Comparison of ENCODE assay signal across 8 cellular contexts in genomic region chr1:223683586-223684487, GRCh38. TPM values are rescaled to one million over a fixed set of nuclear protein-coding genes. Genes with fewer than 3 reads are reported as not detected.
A peak's percentile ranks its signal among the peaks of the same experiment; 100 is the strongest.
DNase-seq lines count a peak whose midpoint lies in the region; ATAC-seq and TF ChIP-seq lines count a peak whose summit lies in the region.

No MANE protein-coding gene starts in this region.

- H2AFZ ChIP-seq in hepatocyte: no peak overlapping the region

- TF ChIP-seq POLR2A in spleen (IDR thresholded peaks at IDR 0.05): no peak

- H3K9me3 Mint-ChIP-seq in activated naive CD8-positive, alpha-beta T cell treated with anti-CD3 and anti-CD28 coated beads, Interleukin-2, amount 10 ng/mL, durations not matched to agents 7 days and 5 days: no peaks in the 10 kb centered on the region

- no peaks in the 10 kb centered on the region for H3K36me3 Mint-ChIP-seq in activated naive CD8-positive, alpha-beta T cell treated with anti-CD3 and anti-CD28 coated beads, Interleukin-2, amount 10 ng/mL, durations not matched to agents 7 days and 5 days

- no peaks in the 10 kb centered on the region for H3K4me1 Mint-ChIP-seq in activated naive CD8-positive, alpha-beta T cell treated with anti-CD3 and anti-CD28 coated beads, Interleukin-2, amount 10 ng/mL, durations not matched to agents 7 days and 5 days

- in situ Hi-C loops in G401 (cut with HindIII; ENCODE audit: low sequenced_read_pairs): no loop called here

- H3K4me3 Mint-ChIP-seq in activated naive CD8-positive, alpha-beta T cell treated with anti-CD3 and anti-CD28 coated beads, Interleukin-2, amount 10 ng/mL, durations not matched to agents 7 days and 5 days: no peak overlapping the region

- H3K36me3 ChIP-seq in hepatocyte (replicated peaks; ENCODE audit: insufficient read depth, low read depth): no peaks in the 10 kb centered on the region
- H3K36me3 ChIP-seq in spleen: no peaks in the 10 kb centered on the region
- no peaks in the 10 kb centered on the region for H3K36me3 ChIP-seq in aorta (ENCODE audit: control insufficient read depth in 1 of 2, insufficient read depth in 2 of 2, low read length in 1 of 2)

- H3K27ac ChIP-seq in hepatocyte: no peak overlapping the region
- no peak overlapping the region for H3K27ac ChIP-seq in spleen
- H3K27ac ChIP-seq in aorta (ENCODE audit: low read depth in 1 of 2, low read length in 2 of 2): no peak overlapping the region

- POLR2A ChIA-PET in activated naive CD8-positive, alpha-beta T cell treated with anti-CD3 and anti-CD28 coated beads, Interleukin-2, amount 10 ng/mL, durations not matched to agents 7 days and 5 days (lab: Charles Lee): no interaction called here

- TF ChIP-seq CTCF in hepatocyte (IDR thresholded peaks at IDR 0.05; ENCODE audit: poor library complexity) (peak; percentile 85), spleen (IDR thresholded peaks at IDR 0.05 in 8 of 11, conservative IDR thresholded peaks at IDR 0.05 in 3 of 11) (peak; percentile 30 to 68 (median 53))

- DNase-seq in G401 (ENCODE audit: low spot score) (peak; percentile 84), LoVo (ENCODE audit: low spot score) (peak; percentile 70), RPMI8226 (peak; percentile 52), hepatocyte (ENCODE audit: low spot score) (peak; percentile 85), spleen (no peak), AG08396 (ENCODE audit: low spot score) (no peak), aorta (no peak)
- DNase-seq in activated naive CD8-positive, alpha-beta T cell treated with anti-CD3 and anti-CD28 coated beads, Interleukin-2, amount 10 ng/mL, durations not matched to agents 7 days and 5 days: peak; percentile 39

- H3K4me1 ChIP-seq in hepatocyte (ENCODE audit: insufficient read depth) (no peaks in the 10 kb centered on the region), spleen (no peaks in the 10 kb centered on the region), aorta (ENCODE audit: control insufficient read depth in 1 of 2, insufficient read depth in 2 of 2, low read length in 2 of 2) (no peaks in the 10 kb centered on the region)

- no peaks in the 10 kb centered on the region for H3K9me3 ChIP-seq in hepatocyte (ENCODE audit: low read depth)
- no peaks in the 10 kb centered on the region for H3K9me3 ChIP-seq in spleen
- peaks cover 2% of the 10 kb centered on the region for H3K9me3 ChIP-seq in aorta (ENCODE audit: control insufficient read depth, low read length)

- ATAC-seq in activated naive CD8-positive, alpha-beta T cell treated with anti-CD3 and anti-CD28 coated beads, Interleukin-2, amount 10 ng/mL, durations not matched to agents 7 days and 5 days (ENCODE audit: low read depth): peak; percentile 45
- no peak for ATAC-seq in aorta (ENCODE audit: low FRiP score)

- H3K79me2 ChIP-seq in hepatocyte: no peaks in the 10 kb centered on the region

- H3K27me3 Mint-ChIP-seq in activated naive CD8-positive, alpha-beta T cell treated with anti-CD3 and anti-CD28 coated beads, Interleukin-2, amount 10 ng/mL, durations not matched to agents 7 days and 5 days: peaks cover 14% of the 10 kb centered on the region

- intact Hi-C loops in spleen (cut with DNase I; ENCODE audit: low total_unique reads) (loop anchor here (5.0 kb wide), 2 partner anchors 152 to 552 kb away; no protein-coding TSS in a partner anchor), aorta (cut with DNase I) (loop anchor here (5.0 kb wide), 1 partner anchor 552 kb away; no protein-coding TSS in a partner anchor)

- H3K4me2 ChIP-seq in hepatocyte: no peak overlapping the region

- H3K27ac Mint-ChIP-seq in activated naive CD8-positive, alpha-beta T cell treated with anti-CD3 and anti-CD28 coated beads, Interleukin-2, amount 10 ng/mL, durations not matched to agents 7 days and 5 days: no peak overlapping the region

- no peak overlapping the region for H3K4me3 ChIP-seq in hepatocyte
- H3K4me3 ChIP-seq in spleen: no peak overlapping the region
- H3K4me3 ChIP-seq in aorta (ENCODE audit: low read length in 2 of 2): no peak overlapping the region

- WGBS in hepatocyte (ENCODE audit: low lambda C conversion rate, missing lambda C conversion rate): 64% methylated on average over 9 of the region's 9 CpGs
- 43 to 73% (median 67%) methylated on average over 5 to 9 of the region's 9 CpGs for WGBS in spleen, 5 donors
- 60 to 61% methylated on average over 9 of the region's 9 CpGs for WGBS in aorta, 2 donors

- no peaks in the 10 kb centered on the region for H3K9me2 ChIP-seq in hepatocyte (replicated peaks; ENCODE audit: insufficient read depth)

- H4K20me1 ChIP-seq in hepatocyte (ENCODE audit: insufficient read depth, poor library complexity, severe bottlenecking): no peaks in the 10 kb centered on the region

- H3K27me3 ChIP-seq in hepatocyte (no peaks in the 10 kb centered on the region), spleen (replicated peaks in 1 of 7) (peaks cover 0 to 17% (median 0%) of the 10 kb centered on the region in 7 donors), aorta (ENCODE audit: control insufficient read depth in 1 of 2, insufficient read depth in 2 of 2, low read length in 1 of 2) (peaks cover 0 to 1% of the 10 kb centered on the region in 2 donors)

RNA-seq across cellular contexts. Expression of gene CAPN8, which starts 18.3 kb away (rescaled TPM):
- not detected in 2 replicates for total RNA-seq in G401 (2014; rRNA removed; shearing (Covaris generic))
- total RNA-seq in activated naive CD8-positive, alpha-beta T cell treated with anti-CD3 and anti-CD28 coated beads, Interleukin-2, amount 10 ng/mL, durations not matched to agents 7 days and 5 days: under 1 TPM in 1 of 2 experiments, not detected in 1; 0.28 TPM
- total RNA-seq in hepatocyte: 10.8 and 16.4 TPM in 2 replicates
- 18.0 and 28.6 TPM in 2 replicates for polyA plus RNA-seq in hepatocyte
- under 1 TPM in 1 of 7 donors, not detected in 6; 0.73 TPM for total RNA-seq in spleen
- polyA plus RNA-seq in spleen: under 1 TPM in 1 of 3 donors, not detected in 2; 0.08 TPM
- total RNA-seq in aorta: under 1 TPM in 1 of 2 donors, not detected in 1; 0.45 TPM
- 1 to 10 TPM in 1 of 2 donors, under 1 TPM in 1; 0.33 to 2.9 TPM for polyA plus RNA-seq in aorta

RNA-seq across cellular contexts. Expression of gene CAPN2, which starts 28.5 kb away (rescaled TPM):
- 170 and 181 TPM in 2 replicates for total RNA-seq in G401 (2014; rRNA removed; shearing (Covaris generic))
- 100 to 1,000 TPM; 169 to 177 TPM for total RNA-seq in activated naive CD8-positive, alpha-beta T cell treated with anti-CD3 and anti-CD28 coated beads, Interleukin-2, amount 10 ng/mL, durations not matched to agents 7 days and 5 days
- total RNA-seq in hepatocyte: 123 and 147 TPM in 2 replicates
- polyA plus RNA-seq in hepatocyte: 161 and 162 TPM in 2 replicates
- total RNA-seq in spleen: 100 to 1,000 TPM in 1 of 7 donors, 10 to 100 TPM in 6; 48.8 to 106 (median 88.8) TPM
- 10 to 100 TPM; 20.5 to 50.7 (median 35.7) TPM for polyA plus RNA-seq in spleen
- 100 to 1,000 TPM; 208 to 213 TPM for total RNA-seq in aorta
- 100 to 1,000 TPM in 1 of 2 donors, 10 to 100 TPM in 1; 99.8 to 190 TPM for polyA plus RNA-seq in aorta

Comparison
In these comparisons a context has a peak if more than half of its experiments do, and no peak if none do; other contexts are left out.
1. DNase-seq: peak in G401 (single experiment), LoVo (single experiment), RPMI8226 (single experiment), activated naive CD8-positive, alpha-beta T cell treated with anti-CD3 and anti-CD28 coated beads, Interleukin-2, amount 10 ng/mL, durations not matched to agents 7 days and 5 days (single experiment) and hepatocyte (single experiment); none in spleen (single experiment), AG08396 (single experiment) and aorta (0 of 2).